9 cellular contexts compared by ENCODE assay signal in genomic region chr7:6516387-6516983, GRCh38. TPM values are rescaled to one million over a fixed set of nuclear protein-coding genes. Genes with fewer than 3 reads are reported as not detected.
DNase-seq lines count a peak whose midpoint lies in the region; ATAC-seq and TF ChIP-seq lines count a peak whose summit lies in the region.
"Had no signal": no experiment of that assay in that cellular context is flagged by ENCODE, and none has a peak within 500 bp of the region (broad histone marks: within the 10 kb centered on the region; RNA-seq: fewer than 3 reads in every experiment).

No MANE protein-coding gene starts in this region.

- peak; percentile 53 for DNase-seq in DMS79 treated with DMSO at 0.1 percent for 48 hours (lab: John Stamatoyannopoulos, UW)
- DNase-seq in NCI-H69 (lab: John Stamatoyannopoulos, UW) = peak; percentile 92
- DNase-seq in activated CD4-positive, alpha-beta T cell treated with anti-CD3 and anti-CD28 coated beads, Interleukin-2, amount 50 U/mL, for 24 hours (ENCODE audit: low read depth in 1 of 2, low spot score in 1 of 2) = peak; percentile 40 to 63
- peak; percentile 85 for DNase-seq in ecto neural progenitor cell (ENCODE audit: low spot score)
- peak; percentile 80 for DNase-seq in lung (ENCODE audit: low spot score)
- peak; percentile 40 to 67 (median 53) for DNase-seq in stimulated activated CD4-positive, alpha-beta T cell treated with anti-CD3 and anti-CD28 coated beads, TNF-alpha, amount 100 ng/mL, for 24 hours (ENCODE audit: low read depth in 3 of 3)

- H3K27me3 ChIP-seq in lung (ENCODE audit: control insufficient read depth, insufficient read depth) = no peaks in the 10 kb centered on the region

- H3K36me3 ChIP-seq in lung (ENCODE audit: control insufficient read depth in 2 of 2, insufficient read depth in 2 of 2, low read length in 2 of 2) = no peaks in the 10 kb centered on the region

- no peak overlapping the region for H3K27ac ChIP-seq in lung (ENCODE audit: low read depth in 1 of 2, low read length in 1 of 2)
- H3K27ac ChIP-seq: skin epidermis had no signal

- peak; percentile 77 for TF ChIP-seq CTCF in lung (IDR thresholded peaks at IDR 0.05; ENCODE audit: control extremely low read depth, extremely low read depth)

- H3K4me1 ChIP-seq in lung (ENCODE audit: control insufficient read depth in 2 of 2, insufficient read depth in 2 of 2, low read length in 2 of 2) = peaks cover 0 to 1% of the 10 kb centered on the region in 2 donors

- peak; percentile 52 for ATAC-seq in HG03460 (IDR thresholded peaks at IDR 0.05; ENCODE audit: unreplicated experiment)
- peak; percentile 53 for ATAC-seq in lung (ENCODE audit: insufficient read depth, low FRiP score)
- no peak for ATAC-seq in HG02970 (IDR thresholded peaks at IDR 0.05; ENCODE audit: low FRiP score, unreplicated experiment)

- H3K4me3 ChIP-seq in lung = no peak overlapping the region

- 10 to 15% methylated on average over 17 of the region's 17 CpGs for WGBS in lung, 2 donors

- H3K9me3 ChIP-seq in lung (ENCODE audit: control insufficient read depth in 2 of 2, insufficient read depth in 1 of 2, low read length in 1 of 2) = no peaks in the 10 kb centered on the region

RNA-seq across cellular contexts. Expression of gene KDELR2, which starts 32.5 kb away (rescaled TPM):
- 100 to 1,000 TPM in 1 of 2 donors, 10 to 100 TPM in 1; 97.4 to 161 TPM for total RNA-seq in lung
- polyA plus RNA-seq in lung = 100 to 1,000 TPM in 1 of 2 donors, 10 to 100 TPM in 1; 84.3 to 103 TPM

RNA-seq across cellular contexts. Expression of gene GRID2IP, which starts 34.8 kb away (rescaled TPM):
- under 1 TPM; 0.77 to 0.80 TPM for total RNA-seq in lung
- polyA plus RNA-seq in lung = under 1 TPM; 0.16 to 0.23 TPM
